ENCODE assay signal across 34 cellular contexts in the genomic region with DNA sequence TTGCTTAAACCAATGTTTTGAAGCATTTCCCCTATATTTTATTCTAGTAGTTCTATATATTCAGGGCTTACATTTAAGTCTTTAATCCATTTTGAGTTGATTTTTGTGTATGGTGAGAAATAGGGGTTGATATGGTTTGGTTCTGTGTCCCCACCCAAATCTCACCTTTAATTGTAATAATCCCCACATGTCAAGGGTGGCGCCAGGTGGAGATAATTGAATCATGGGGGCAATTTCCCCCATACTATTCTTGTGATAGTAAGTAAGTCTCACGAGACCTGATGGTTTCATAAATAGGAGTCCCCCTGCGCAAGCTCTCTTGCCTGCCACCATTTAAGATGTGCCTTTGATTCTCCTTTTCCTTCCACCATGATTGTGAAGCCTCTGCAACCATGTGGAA.
"Had no signal": no experiment of that assay in that cellular context is flagged by ENCODE, and none has a peak within 500 bp of the region (broad histone marks: within the 10 kb centered on the region; RNA-seq: fewer than 3 reads in every experiment).

No MANE protein-coding gene starts in this region.

- DNase-seq: Karpas-422, Kasumi-1, MG63, MM.1S, MV-4-11, NCI-H1048, NCI-H1092, NCI-H1092 treated with DMSO at 0.1 percent for 48 hours, NCI-H1105, NCI-H1105 treated with DMSO at 0.1 percent for 48 hours, NCI-H1417, NCI-H1417 treated with DMSO at 0.1 percent for 48 hours, NCI-H1436, NCI-H1436 treated with DMSO at 0.1 percent for 48 hours, NCI-H146, NCI-H1694, NCI-H1694 treated with DMSO at 0.1 percent for 48 hours, NCI-H187, NCI-H187 treated with DMSO at 0.1 percent for 48 hours, NCI-H1930, NCI-H2029, NCI-H2029 treated with DMSO at 0.1 percent for 48 hours, NCI-H2081, NCI-H2081 treated with DMSO at 0.1 percent for 48 hours, NCI-H2107, NCI-H2171, NCI-H2171 treated with DMSO at 0.1 percent for 48 hours, NCI-H2227 treated with DMSO at 0.1 percent for 48 hours, NCI-H226, NCI-H345, NCI-H446, NCI-H446 treated with DMSO at 0.1 percent for 48 hours, NCI-H510A had no signal

- H3K9ac ChIP-seq: KMS-11 had no signal

- H3K4me2 ChIP-seq: KMS-11 had no signal

- H3K27ac ChIP-seq: KMS-11 had no signal

- H3K27me3 ChIP-seq: MG63 had no signal

- H3K36me3 ChIP-seq: MG63 had no signal

- H3K4me3 ChIP-seq: MG63 had no signal
